ENCODE assay signal across 23 cellular contexts in genomic region chr6:68239034-68239433, GRCh38.
A peak's percentile ranks its signal among the peaks of the same experiment; 100 is the strongest.
DNase-seq lines count a peak whose midpoint lies in the region; ATAC-seq, FAIRE-seq and TF ChIP-seq lines count a peak whose summit lies in the region.
"Had no signal": no experiment of that assay in that cellular context is flagged by ENCODE, and none has a peak within 500 bp of the region (broad histone marks: within the 10 kb centered on the region; RNA-seq: fewer than 3 reads in every experiment).

No MANE protein-coding gene starts in this region.

- peaks cover 12% of the 10 kb centered on the region for H3K4me1 Mint-ChIP-seq in endodermal cell
- peaks cover 22% of the 10 kb centered on the region for H3K4me1 Mint-ChIP-seq in type B pancreatic cell (ENCODE audit: unreplicated experiment)
- H3K4me1 Mint-ChIP-seq: CD4-positive, alpha-beta memory T cell had no signal

- H3K4me2 ChIP-seq in Karpas-422 (ENCODE audit: low read depth, low read length, poor library complexity, severe bottlenecking) (peak overlapping the region; percentile 54), osteoblast (ENCODE audit: insufficient read depth, low read length) (no peak overlapping the region)
- H3K4me2 ChIP-seq: A549 had no signal

- no peaks in the 10 kb centered on the region for H4K20me1 ChIP-seq in Karpas-422 (ENCODE audit: insufficient read depth, low read depth, low read length)
- H4K20me1 ChIP-seq in osteoblast (ENCODE audit: insufficient read depth, low read length) = no peaks in the 10 kb centered on the region

- H2AFZ ChIP-seq in Karpas-422 (ENCODE audit: low read length) (no peak overlapping the region), osteoblast (ENCODE audit: low read length) (no peak overlapping the region)
- H2AFZ ChIP-seq: GM23248 had no signal

- ATAC-seq in GM18867 (IDR thresholded peaks at IDR 0.05; ENCODE audit: unreplicated experiment) = no peak
- ATAC-seq: A549, SK-N-SH treated with all-trans-retinoic acid at 6 μM for 48 hours had no signal

- peak overlapping the region; percentile 16; the same call in 1 of the 2 replicates for H3K4me3 ChIP-seq in Karpas-422 (ENCODE audit: low read length)
- no peak overlapping the region for H3K4me3 ChIP-seq in SK-N-MC
- H3K4me3 ChIP-seq in endodermal cell (ENCODE audit: low read length) = no peak overlapping the region
- H3K4me3 ChIP-seq in osteoblast (ENCODE audit: insufficient read depth, low read length) = no peak overlapping the region
- H3K4me3 ChIP-seq: A549, GM23248 had no signal

- no peaks in the 10 kb centered on the region for H3K27me3 Mint-ChIP-seq in endodermal cell (ENCODE audit: insufficient read depth)
- no peaks in the 10 kb centered on the region for H3K27me3 Mint-ChIP-seq in type B pancreatic cell
- H3K27me3 Mint-ChIP-seq: CD4-positive, alpha-beta memory T cell had no signal

- DNase-seq in Karpas-422 (peak; percentile 62), SK-N-MC (ENCODE audit: low read depth, low spot score) (no peak), endodermal cell (no peak), type B pancreatic cell (ENCODE audit: extremely low spot score, unreplicated experiment) (no peak), osteoblast (ENCODE audit: insufficient read length, low spot score, missing footprints) (no peak), D721Med (ENCODE audit: insufficient read length, low spot score) (no peak)
- DNase-seq: C1 segment of cervical spinal cord; CD4-positive, alpha-beta memory T cell; COR-L47; GM23248; H7; KG1; NCI-H1092 treated with DMSO at 0.1 percent for 48 hours; NCI-H1436; NCI-H187; NCI-H2081 treated with DMSO at 0.1 percent for 48 hours; NCI-H2171; NCI-H510A; NCI-H69 had no signal

- H3K27me3 ChIP-seq in Karpas-422 (ENCODE audit: low read length) (no peaks in the 10 kb centered on the region), endodermal cell (ENCODE audit: control insufficient read depth, insufficient read depth, low read length, poor library complexity, severe bottlenecking) (no peaks in the 10 kb centered on the region), osteoblast (ENCODE audit: insufficient read depth, low read length) (no peaks in the 10 kb centered on the region)

- FAIRE-seq in D721Med (lab: Jason Lieb, UNC) = no peak
- FAIRE-seq: A549, G401.6 had no signal

- H3K36me3 Mint-ChIP-seq in endodermal cell (ENCODE audit: low read depth) (no peaks in the 10 kb centered on the region), type B pancreatic cell (no peaks in the 10 kb centered on the region)
- H3K36me3 Mint-ChIP-seq: CD4-positive, alpha-beta memory T cell had no signal

- H3K79me2 ChIP-seq in Karpas-422 (ENCODE audit: low read length) (no peaks in the 10 kb centered on the region), osteoblast (ENCODE audit: insufficient read depth, low read length) (no peaks in the 10 kb centered on the region)

- 93% methylated on average over 2 of the region's 2 CpGs; no CpG with 5 or more reads in 1 of the 2 experiments for WGBS in endodermal cell (ENCODE audit: insufficient coverage in 1 of 2, insufficient read length in 1 of 2), 2 experiments

- H3K36me3 ChIP-seq in Karpas-422 (ENCODE audit: insufficient read depth, low read length) = no peaks in the 10 kb centered on the region
- H3K36me3 ChIP-seq in SK-N-MC (ENCODE audit: insufficient read depth, low read length) = no peaks in the 10 kb centered on the region
- H3K36me3 ChIP-seq in endodermal cell (ENCODE audit: control insufficient read depth, insufficient read depth, low read length) = no peaks in the 10 kb centered on the region
- H3K36me3 ChIP-seq in osteoblast (ENCODE audit: insufficient read depth, low read length) = no peaks in the 10 kb centered on the region

- H3K27ac ChIP-seq in Karpas-422 (ENCODE audit: low read length) (peak overlapping the region; percentile 58), SK-N-MC (peak overlapping the region; percentile 62; the same call in 1 of the 2 replicates), endodermal cell (ENCODE audit: low read depth, low read length) (no peak overlapping the region), osteoblast (ENCODE audit: low read depth, low read length) (no peak overlapping the region)
- H3K27ac ChIP-seq: A549, GM23248 had no signal

- H3K9me3 Mint-ChIP-seq in endodermal cell = no peaks in the 10 kb centered on the region
- peaks cover 4% of the 10 kb centered on the region for H3K9me3 Mint-ChIP-seq in type B pancreatic cell

- no peak overlapping the region for H3K27ac Mint-ChIP-seq in endodermal cell
- H3K27ac Mint-ChIP-seq in type B pancreatic cell = peak overlapping the region; percentile 15
- H3K27ac Mint-ChIP-seq: CD4-positive, alpha-beta memory T cell had no signal

- H3K9ac ChIP-seq in Karpas-422 (ENCODE audit: low read length) = no peak overlapping the region
- no peak overlapping the region for H3K9ac ChIP-seq in SK-N-MC (ENCODE audit: insufficient read length)
- H3K9ac ChIP-seq in endodermal cell (ENCODE audit: extremely low read depth, low read length, poor library complexity, severe bottlenecking) = no peak overlapping the region
- H3K9ac ChIP-seq: GM23248 had no signal

- H3K4me3 Mint-ChIP-seq in endodermal cell (no peak overlapping the region), type B pancreatic cell (no peak overlapping the region)
- H3K4me3 Mint-ChIP-seq: CD4-positive, alpha-beta memory T cell had no signal

- peak; percentile 49 for TF ChIP-seq CTCF in endodermal cell (conservative IDR thresholded peaks at IDR 0.05)
- peak; percentile 29 for TF ChIP-seq CTCF in type B pancreatic cell (conservative IDR thresholded peaks at IDR 0.05)
- TF ChIP-seq CTCF in osteoblast (IDR thresholded peaks at IDR 0.05; ENCODE audit: extremely low read depth, low read depth, low read length) = no peak
- no peak for TF ChIP-seq CTCF in D721Med (IDR thresholded peaks at IDR 0.05; ENCODE audit: insufficient read depth, missing control alignments)

- H3K9me3 ChIP-seq in Karpas-422 (ENCODE audit: low read length) (no peaks in the 10 kb centered on the region), SK-N-MC (ENCODE audit: low read depth, low read length) (no peaks in the 10 kb centered on the region), endodermal cell (ENCODE audit: control insufficient read depth, low read length) (no peaks in the 10 kb centered on the region), osteoblast (ENCODE audit: low read depth, low read length) (no peaks in the 10 kb centered on the region)
- H3K9me3 ChIP-seq: A549 had no signal

- no peaks in the 10 kb centered on the region for H3K9me2 ChIP-seq in Karpas-422 (replicated peaks; ENCODE audit: insufficient read depth, low read length)

- peaks cover 29% of the 10 kb centered on the region for H3K4me1 ChIP-seq in Karpas-422 (ENCODE audit: low read length)
- peaks cover 4% of the 10 kb centered on the region for H3K4me1 ChIP-seq in endodermal cell (ENCODE audit: control insufficient read depth, insufficient read depth, low read length)
- H3K4me1 ChIP-seq in osteoblast (ENCODE audit: insufficient read depth, low read length) = no peaks in the 10 kb centered on the region
- H3K4me1 ChIP-seq: A549 had no signal

Comparison
In these comparisons a context has a peak if more than half of its experiments do, and no peak if none do; other contexts are left out.
1. H3K27ac ChIP-seq: peak in Karpas-422 (single experiment) and SK-N-MC (single experiment); none in endodermal cell (single experiment) and osteoblast (single experiment).
2. CTCF ChIP-seq: peak in endodermal cell (single experiment) and type B pancreatic cell (single experiment); none in osteoblast (single experiment) and D721Med (single experiment).